In genomic region chr19:54905908-54906511, GRCh38 we compare ENCODE assay signal across 13 cellular contexts. TPM values are rescaled to one million over a fixed set of nuclear protein-coding genes. Genes with fewer than 3 reads are reported as not detected.
DNase-seq lines count a peak whose midpoint lies in the region; ATAC-seq and TF ChIP-seq lines count a peak whose summit lies in the region.
"Had no signal": no experiment of that assay in that cellular context is flagged by ENCODE, and none has a peak within 500 bp of the region (broad histone marks: within the 10 kb centered on the region; RNA-seq: fewer than 3 reads in every experiment).

TSS of gene NCR1 (plus strand) at chr19:54906148. CDS start at chr19:54906188, 40 bp downstream.

- no peaks in the 10 kb centered on the region for H3K36me3 ChIP-seq in neural progenitor cell
- H3K36me3 ChIP-seq: ascending aorta, gastrocnemius medialis had no signal

- peaks cover 0 to 18% of the 10 kb centered on the region in 2 experiments; a peak in 2 of 4 replicates for H3K4me1 Mint-ChIP-seq in H9
- H3K4me1 Mint-ChIP-seq in neural progenitor cell, result no peaks in the 10 kb centered on the region

- H3K36me3 Mint-ChIP-seq in H9 (ENCODE audit: insufficient read depth in 1 of 3, low read depth in 3 of 3) (peaks cover 2 to 9% (median 6%) of the 10 kb centered on the region in 3 experiments; a peak in 4 of 7 replicates), neural progenitor cell (no peaks in the 10 kb centered on the region)

- H4K5ac ChIP-seq in H9 (ENCODE audit: insufficient read length, low read depth, low read length), result no peak within 1 kb of the TSS

- H3K4me2 ChIP-seq in H9 (ENCODE audit: insufficient read depth, insufficient read length, low read length), result no peak within 1 kb of the TSS
- H3K4me2 ChIP-seq in neural progenitor cell, result no peak within 1 kb of the TSS

- no peak within 1 kb of the TSS for H3K56ac ChIP-seq in H9 (ENCODE audit: insufficient read length, low read depth, low read length)

- H3T11ph ChIP-seq in H9 (ENCODE audit: low read length), result no peak within 1 kb of the TSS

- H2BK120ac ChIP-seq in H9 (ENCODE audit: low read depth, low read length, poor library complexity, severe bottlenecking), result no peak within 1 kb of the TSS

- DNase-seq in CD1c-positive myeloid dendritic cell (ENCODE audit: extremely low spot score), result peak; percentile 42
- peak; percentile 45 for DNase-seq in H9
- DNase-seq in activated gamma-delta T cell treated with anti-CD3 and anti-CD28 coated beads, Interleukin-2, amount 50 U/mL, for 16 hours (ENCODE audit: low read depth), result peak; percentile 15
- no peak for DNase-seq in neural progenitor cell (ENCODE audit: low spot score)
- no peak for DNase-seq in Kasumi-1 (lab: John Stamatoyannopoulos, UW)
- no peak for DNase-seq in left ventricle myocardium superior
- no peak for DNase-seq in AG20443 (ENCODE audit: low spot score)
- DNase-seq: gastrocnemius medialis, NCI-H187 treated with DMSO at 0.1 percent for 48 hours had no signal

- no peak within 1 kb of the TSS for H3K4me3 ChIP-seq in neural progenitor cell
- H3K4me3 ChIP-seq: ascending aorta, gastrocnemius medialis had no signal

- H3K27ac Mint-ChIP-seq in H9, result peak within 1 kb of the TSS in 2 of 3 experiments; percentile 48 to 70; a peak in 4 of 7 replicates
- no peak within 1 kb of the TSS for H3K27ac Mint-ChIP-seq in neural progenitor cell

- no peak within 1 kb of the TSS for H2AK5ac ChIP-seq in H9 (ENCODE audit: insufficient read length, low read length)

- H3K9me3 Mint-ChIP-seq in H9 (peaks cover 4 to 83% of the 10 kb centered on the region in 2 experiments; a peak in 4 of 5 replicates), neural progenitor cell (peaks cover 10% of the 10 kb centered on the region)

- H3K79me2 ChIP-seq in H9 (ENCODE audit: insufficient read depth, low read length), result no peaks in the 10 kb centered on the region
- H3K79me2 ChIP-seq in neural progenitor cell (ENCODE audit: low read depth), result no peaks in the 10 kb centered on the region

- H3K23ac ChIP-seq in H9 (ENCODE audit: insufficient read length, low read depth, low read length), result no peak within 1 kb of the TSS

- H3K14ac ChIP-seq in H9 (ENCODE audit: insufficient read depth, low read length), result peak within 1 kb of the TSS; percentile 71

- TF ChIP-seq CTCF in H9 (conservative IDR thresholded peaks at IDR 0.05) (no peak), neural progenitor cell (IDR thresholded peaks at IDR 0.05) (no peak)

- H3K27me3 ChIP-seq in H9 (ENCODE audit: insufficient read depth, low read length) (no peaks in the 10 kb centered on the region), neural progenitor cell (no peaks in the 10 kb centered on the region)
- H3K27me3 ChIP-seq: ascending aorta, gastrocnemius medialis had no signal

- no peak within 1 kb of the TSS for H3K4ac ChIP-seq in H9 (ENCODE audit: low read depth, low read length)

- no CpG with 5 or more reads among the region's 20 CpGs for WGBS in H9 (ENCODE audit: extremely low coverage, insufficient read length, low lambda C conversion rate)

- ATAC-seq in left ventricle myocardium superior (no peak), HG03045 (IDR thresholded peaks at IDR 0.05; ENCODE audit: unreplicated experiment) (no peak)
- ATAC-seq: gastrocnemius medialis, HCT116, left lobe of liver had no signal

- H2BK12ac ChIP-seq in H9 (ENCODE audit: insufficient read length, low read depth, low read length), result no peak within 1 kb of the TSS

- H4K91ac ChIP-seq in H9 (ENCODE audit: insufficient read length, low read depth, low read length), result no peak within 1 kb of the TSS

- no peak within 1 kb of the TSS for H2BK15ac ChIP-seq in H9 (ENCODE audit: low read depth, low read length)

- peaks cover 4% of the 10 kb centered on the region for H3K4me1 ChIP-seq in H9 (ENCODE audit: insufficient read depth, low read length)
- no peaks in the 10 kb centered on the region for H3K4me1 ChIP-seq in neural progenitor cell
- H3K4me1 ChIP-seq: ascending aorta, gastrocnemius medialis had no signal

- no peaks in the 10 kb centered on the region for H3K79me1 ChIP-seq in H9 (ENCODE audit: insufficient read depth, low read depth, low read length, poor library complexity, severe bottlenecking)

- no peak within 1 kb of the TSS for H3K4me3 Mint-ChIP-seq in H9
- no peak within 1 kb of the TSS for H3K4me3 Mint-ChIP-seq in neural progenitor cell

- intact Hi-C loops in left ventricle myocardium superior (cut with micrococcal nuclease), result no loop called here

- H3K27me3 Mint-ChIP-seq in H9 (ENCODE audit: low read depth) (no peaks in the 10 kb centered on the region), neural progenitor cell (ENCODE audit: insufficient read depth, low read depth) (no peaks in the 10 kb centered on the region)

- H3K18ac ChIP-seq in H9 (ENCODE audit: insufficient read length, low read depth, low read length), result no peak within 1 kb of the TSS

- H4K8ac ChIP-seq in H9 (replicated peaks; ENCODE audit: insufficient read length, low read depth, low read length), result no peak within 1 kb of the TSS

- H3K9ac ChIP-seq in H9 (ENCODE audit: extremely low read depth, insufficient read length, low read length) (no peak within 1 kb of the TSS), neural progenitor cell (no peak within 1 kb of the TSS)

- H2BK5ac ChIP-seq in H9 (ENCODE audit: insufficient read length, low read length), result no peak within 1 kb of the TSS

- H4K20me1 ChIP-seq in H9 (ENCODE audit: control insufficient read depth, insufficient read depth, insufficient read length) (no peaks in the 10 kb centered on the region), neural progenitor cell (ENCODE audit: low read depth) (no peaks in the 10 kb centered on the region)

- H2AFZ ChIP-seq in H9 (ENCODE audit: low read length), result no peak within 1 kb of the TSS
- H2AFZ ChIP-seq in neural progenitor cell (replicated peaks), result peak within 1 kb of the TSS; percentile 36

- H3K9me3 ChIP-seq in H9 (ENCODE audit: control insufficient read depth, low read depth, low read length) (no peaks in the 10 kb centered on the region), neural progenitor cell (ENCODE audit: low read depth) (no peaks in the 10 kb centered on the region)
- H3K9me3 ChIP-seq: ascending aorta, gastrocnemius medialis had no signal

- no peaks in the 10 kb centered on the region for H3K23me2 ChIP-seq in H9 (ENCODE audit: insufficient read length, low read depth, low read length, poor library complexity, severe bottlenecking)

- H2BK20ac ChIP-seq in H9 (ENCODE audit: low read depth, low read length, poor library complexity, severe bottlenecking), result no peak within 1 kb of the TSS

- H3K27ac ChIP-seq in H9 (ENCODE audit: insufficient read length, low read depth, low read length) (no peak within 1 kb of the TSS), neural progenitor cell (no peak within 1 kb of the TSS)
- H3K27ac ChIP-seq: ascending aorta, gastrocnemius medialis had no signal

- H3F3A ChIP-seq in neural progenitor cell (ENCODE audit: low read depth), result no peaks in the 10 kb centered on the region

RNA-seq across cellular contexts. Expression of gene NCR1, which starts in this region (rescaled TPM):
- 1.4 and 2.0 TPM in 2 replicates for total RNA-seq in H9 (2021)
- not detected in 2 replicates for total RNA-seq in neural progenitor cell (ENCODE audit: low replicate concordance)
- total RNA-seq in left ventricle myocardium superior, result 0.27 TPM
- total RNA-seq: ascending aorta, gastrocnemius medialis had no signal

Comparison
In these comparisons a context has a peak if more than half of its experiments do, and no peak if none do; other contexts are left out.
1. DNase-seq: peak in CD1c-positive myeloid dendritic cell (single experiment), H9 (single experiment) and activated gamma-delta T cell treated with anti-CD3 and anti-CD28 coated beads, Interleukin-2, amount 50 U/mL, for 16 hours (single experiment); none in neural progenitor cell (single experiment), Kasumi-1 (0 of 2), left ventricle myocardium superior (single experiment) and AG20443 (single experiment).